ENCODE assay signal across 21 cellular contexts in the genomic region with DNA sequence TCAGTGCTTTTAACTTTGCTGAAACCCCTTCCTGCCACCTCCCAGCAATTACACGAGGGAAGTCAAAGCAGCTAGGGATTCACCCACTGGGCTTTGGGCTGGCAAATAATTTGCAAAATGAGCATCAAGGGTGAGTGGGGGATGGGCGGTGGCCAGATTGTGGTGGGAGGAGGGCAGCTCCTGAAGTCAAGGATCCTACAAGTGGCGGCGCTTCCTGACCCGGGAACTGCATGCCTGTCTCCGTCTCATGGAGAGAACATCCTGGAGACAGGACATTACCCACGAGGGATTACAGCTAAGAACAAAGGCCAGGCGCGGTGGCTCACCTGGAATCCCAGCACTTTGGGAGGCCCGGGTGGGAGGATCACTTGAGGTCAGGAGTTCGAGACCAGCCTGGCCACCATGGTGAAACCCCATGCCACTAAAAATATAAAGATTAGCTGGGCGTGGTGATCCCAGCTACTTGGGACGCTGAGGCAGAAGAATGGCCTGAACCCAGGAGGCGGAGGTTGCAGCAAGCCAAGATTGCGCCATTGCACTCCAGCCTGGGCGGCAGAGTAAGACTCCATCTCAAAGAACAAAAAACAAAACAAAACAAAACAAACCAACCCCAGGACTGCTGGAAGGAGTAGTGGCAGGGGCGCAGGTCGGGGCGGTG. TPM values are rescaled to one million over a fixed set of nuclear protein-coding genes. Genes with fewer than 3 reads are reported as not detected.
DNase-seq lines count a peak whose midpoint lies in the region; ATAC-seq and TF ChIP-seq lines count a peak whose summit lies in the region.
"Had no signal": no experiment of that assay in that cellular context is flagged by ENCODE, and none has a peak within 500 bp of the region (broad histone marks: within the 10 kb centered on the region; RNA-seq: fewer than 3 reads in every experiment).

No MANE protein-coding gene starts in this region.

- no peaks in the 10 kb centered on the region for H3K36me3 ChIP-seq in psoas muscle (ENCODE audit: insufficient read depth in 1 of 2, low read depth in 1 of 2)
- H3K36me3 ChIP-seq: ascending aorta, prostate gland had no signal

- peaks cover 1% of the 10 kb centered on the region for H3K36me3 Mint-ChIP-seq in activated naive CD4-positive, alpha-beta T cell treated with anti-CD3 and anti-CD28 coated beads, Interleukin-2, amount 10 ng/mL, durations not matched to agents 7 days and 5 days
- H3K36me3 Mint-ChIP-seq in endothelial cell (ENCODE audit: low read depth, unreplicated experiment): peaks cover 5% of the 10 kb centered on the region
- H3K36me3 Mint-ChIP-seq: type B pancreatic cell had no signal

- H3K27ac Mint-ChIP-seq in activated naive CD4-positive, alpha-beta T cell treated with anti-CD3 and anti-CD28 coated beads, Interleukin-2, amount 10 ng/mL, durations not matched to agents 7 days and 5 days: no peak overlapping the region
- H3K27ac Mint-ChIP-seq in endothelial cell (ENCODE audit: unreplicated experiment): peak overlapping the region; percentile 61
- H3K27ac Mint-ChIP-seq: type B pancreatic cell had no signal

- TF ChIP-seq CTCF in endothelial cell (IDR thresholded peaks at IDR 0.05; ENCODE audit: unreplicated experiment): no peak
- TF ChIP-seq CTCF in psoas muscle (IDR thresholded peaks at IDR 0.05): no peak

- H3K4me1 Mint-ChIP-seq in activated naive CD4-positive, alpha-beta T cell treated with anti-CD3 and anti-CD28 coated beads, Interleukin-2, amount 10 ng/mL, durations not matched to agents 7 days and 5 days: peaks cover 14% of the 10 kb centered on the region
- H3K4me1 Mint-ChIP-seq in endothelial cell (ENCODE audit: unreplicated experiment): peaks cover 5% of the 10 kb centered on the region
- H3K4me1 Mint-ChIP-seq: central memory CD8-positive, alpha-beta T cell; neural crest cell had no signal

- peak; percentile 17 for DNase-seq in activated naive CD4-positive, alpha-beta T cell treated with anti-CD3 and anti-CD28 coated beads, Interleukin-2, amount 10 ng/mL, durations not matched to agents 7 days and 5 days
- no peak for DNase-seq in activated naive CD4-positive, alpha-beta T cell treated with anti-CD3 and anti-CD28 coated beads, Interleukin-2, amount 50 U/mL, for 16 hours
- DNase-seq in ELF-1 (ENCODE audit: low read depth, low spot score) (peak; percentile 22), endothelial cell (ENCODE audit: low spot score) (no peak), psoas muscle (peak; percentile 10 to 28), ureter (ENCODE audit: low spot score) (no peak)
- DNase-seq: activated CD8-positive, alpha-beta memory T cell treated with anti-CD3 and anti-CD28 coated beads for 24 hours; EL; GOT3; Karpas-422; NCI-H1694 treated with DMSO at 0.1 percent for 48 hours; NCI-H69; stimulated activated CD4-positive, alpha-beta T cell treated with anti-CD3 and anti-CD28 coated beads, Interleukin-4, amount 100 ng/mL, for 24 hours had no signal

- H3K4me3 ChIP-seq in psoas muscle: no peak overlapping the region
- H3K4me3 ChIP-seq: ascending aorta, prostate gland, smooth muscle cell had no signal

- no peaks in the 10 kb centered on the region for H3K4me1 ChIP-seq in psoas muscle
- H3K4me1 ChIP-seq: ascending aorta, prostate gland had no signal

- H3K9me3 ChIP-seq in psoas muscle: peaks cover 15% of the 10 kb centered on the region
- H3K9me3 ChIP-seq: prostate gland had no signal

- CTCF ChIA-PET in activated naive CD4-positive, alpha-beta T cell treated with anti-CD3 and anti-CD28 coated beads, Interleukin-2, amount 10 ng/mL, durations not matched to agents 7 days and 5 days (lab: Charles Lee): interaction anchor here (1.0 to 1.1 kb wide), 2 partner anchors 233 to 507 kb away, joined by 3 read pairs; a partner anchor contains a TSS

- peak overlapping the region; percentile 28 for H3K4me3 Mint-ChIP-seq in activated naive CD4-positive, alpha-beta T cell treated with anti-CD3 and anti-CD28 coated beads, Interleukin-2, amount 10 ng/mL, durations not matched to agents 7 days and 5 days
- H3K4me3 Mint-ChIP-seq in endothelial cell (ENCODE audit: unreplicated experiment): peak overlapping the region; percentile 37
- H3K4me3 Mint-ChIP-seq: central memory CD8-positive, alpha-beta T cell; neural crest cell; type B pancreatic cell had no signal

- peaks cover 0 to 64% (median 12%) of the 10 kb centered on the region in 3 donors for H3K27me3 ChIP-seq in psoas muscle (ENCODE audit: insufficient read depth in 3 of 3, low read length in 2 of 3)

- ATAC-seq in psoas muscle (no peak), GM19328 (IDR thresholded peaks at IDR 0.05; ENCODE audit: unreplicated experiment) (no peak)
- ATAC-seq: left lobe of liver had no signal

- H3K27ac ChIP-seq in psoas muscle: no peak overlapping the region
- H3K27ac ChIP-seq: ascending aorta, prostate gland had no signal

- H3K27me3 Mint-ChIP-seq in activated naive CD4-positive, alpha-beta T cell treated with anti-CD3 and anti-CD28 coated beads, Interleukin-2, amount 10 ng/mL, durations not matched to agents 7 days and 5 days: peaks cover 62% of the 10 kb centered on the region
- H3K27me3 Mint-ChIP-seq in endothelial cell (ENCODE audit: unreplicated experiment): peaks cover 1% of the 10 kb centered on the region
- H3K27me3 Mint-ChIP-seq: type B pancreatic cell had no signal

- WGBS in psoas muscle, 3 donors: 55 to 60% (median 58%) methylated on average over 19 of the region's 19 CpGs

- intact Hi-C loops in psoas muscle (cut with DNase I): loop anchor here in 1 of 2 donors (5.0 kb wide), 1 partner anchor 371 kb away; no protein-coding TSS in a partner anchor

- peaks cover 12% of the 10 kb centered on the region for H3K9me3 Mint-ChIP-seq in activated naive CD4-positive, alpha-beta T cell treated with anti-CD3 and anti-CD28 coated beads, Interleukin-2, amount 10 ng/mL, durations not matched to agents 7 days and 5 days
- H3K9me3 Mint-ChIP-seq in endothelial cell (ENCODE audit: unreplicated experiment): peaks cover 19% of the 10 kb centered on the region

RNA-seq across cellular contexts. Expression of a gene that starts 12.9 kb away (rescaled TPM):
- total RNA-seq in endothelial cell (ENCODE audit: unreplicated experiment) (0.82 TPM), psoas muscle (under 1 TPM; 0.04 to 0.15 (median 0.06) TPM), ureter (3.0 TPM)
- under 1 TPM; 0.01 to 0.03 (median 0.01) TPM for polyA plus RNA-seq in psoas muscle

Comparison
In these comparisons a context has a peak if more than half of its experiments do, and no peak if none do; other contexts are left out.
1. DNase-seq: peak in activated naive CD4-positive, alpha-beta T cell treated with anti-CD3 and anti-CD28 coated beads, Interleukin-2, amount 10 ng/mL, durations not matched to agents 7 days and 5 days (single experiment), ELF-1 (single experiment) and psoas muscle (2 of 2); none in activated naive CD4-positive, alpha-beta T cell treated with anti-CD3 and anti-CD28 coated beads, Interleukin-2, amount 50 U/mL, for 16 hours (single experiment), endothelial cell (single experiment) and ureter (single experiment).